In the genomic region with DNA sequence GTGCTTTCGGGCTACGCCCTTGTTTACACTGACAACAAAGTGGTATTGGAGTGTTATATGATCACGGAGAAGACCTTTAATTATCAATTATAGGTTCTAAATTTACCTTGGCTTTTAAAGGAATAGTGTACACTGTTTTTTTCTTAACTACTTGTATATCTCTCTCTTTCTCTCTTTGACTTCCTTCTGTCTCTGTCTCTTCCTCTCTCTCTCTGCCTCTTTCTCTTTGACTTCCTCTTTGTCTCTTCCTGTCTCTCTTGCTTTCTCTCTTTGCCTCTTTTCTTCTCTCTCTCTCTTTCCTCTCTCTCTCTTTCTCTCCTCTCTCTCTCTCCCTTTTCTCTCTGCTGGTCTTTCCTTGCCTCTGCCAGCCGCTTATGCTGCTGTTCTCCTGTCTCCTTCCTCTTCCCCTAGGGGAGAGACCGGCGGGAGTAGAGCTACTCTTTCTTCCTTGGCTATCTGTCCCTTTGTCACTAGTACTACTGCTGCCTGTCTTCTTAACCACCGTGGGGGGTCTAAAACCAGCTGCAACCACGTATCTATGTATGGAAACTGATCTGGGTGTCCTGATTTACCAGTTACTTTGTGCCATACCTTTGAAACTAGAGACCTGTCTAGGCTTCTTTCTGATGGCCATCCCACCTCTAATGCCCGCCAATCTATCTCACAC, we compare ENCODE assay signal across 1 cellular context.
TF ChIP-seq lines count a peak whose summit lies in the region.

No MANE protein-coding gene starts in this region.

TF ChIP-seq in K562, 482 proteins besides CTCF, POLR2A, EP300 and RAD21 (continued from another document and continues in another):
- TF ChIP-seq, protein P1, sequence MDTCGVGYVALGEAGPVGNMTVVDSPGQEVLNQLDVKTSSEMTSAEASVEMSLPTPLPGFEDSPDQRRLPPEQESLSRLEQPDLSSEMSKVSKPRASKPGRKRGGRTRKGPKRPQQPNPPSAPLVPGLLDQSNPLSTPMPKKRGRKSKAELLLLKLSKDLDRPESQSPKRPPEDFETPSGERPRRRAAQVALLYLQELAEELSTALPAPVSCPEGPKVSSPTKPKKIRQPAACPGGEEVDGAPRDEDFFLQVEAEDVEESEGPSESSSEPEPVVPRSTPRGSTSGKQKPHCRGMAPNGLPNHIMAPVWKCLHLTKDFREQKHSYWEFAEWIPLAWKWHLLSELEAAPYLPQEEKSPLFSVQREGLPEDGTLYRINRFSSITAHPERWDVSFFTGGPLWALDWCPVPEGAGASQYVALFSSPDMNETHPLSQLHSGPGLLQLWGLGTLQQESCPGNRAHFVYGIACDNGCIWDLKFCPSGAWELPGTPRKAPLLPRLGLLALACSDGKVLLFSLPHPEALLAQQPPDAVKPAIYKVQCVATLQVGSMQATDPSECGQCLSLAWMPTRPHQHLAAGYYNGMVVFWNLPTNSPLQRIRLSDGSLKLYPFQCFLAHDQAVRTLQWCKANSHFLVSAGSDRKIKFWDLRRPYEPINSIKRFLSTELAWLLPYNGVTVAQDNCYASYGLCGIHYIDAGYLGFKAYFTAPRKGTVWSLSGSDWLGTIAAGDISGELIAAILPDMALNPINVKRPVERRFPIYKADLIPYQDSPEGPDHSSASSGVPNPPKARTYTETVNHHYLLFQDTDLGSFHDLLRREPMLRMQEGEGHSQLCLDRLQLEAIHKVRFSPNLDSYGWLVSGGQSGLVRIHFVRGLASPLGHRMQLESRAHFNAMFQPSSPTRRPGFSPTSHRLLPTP (IDR thresholded peaks at IDR 0.05; ENCODE audit: borderline replicate concordance, extremely low read depth, insufficient read length): no peak
- TF ChIP-seq, protein P2, sequence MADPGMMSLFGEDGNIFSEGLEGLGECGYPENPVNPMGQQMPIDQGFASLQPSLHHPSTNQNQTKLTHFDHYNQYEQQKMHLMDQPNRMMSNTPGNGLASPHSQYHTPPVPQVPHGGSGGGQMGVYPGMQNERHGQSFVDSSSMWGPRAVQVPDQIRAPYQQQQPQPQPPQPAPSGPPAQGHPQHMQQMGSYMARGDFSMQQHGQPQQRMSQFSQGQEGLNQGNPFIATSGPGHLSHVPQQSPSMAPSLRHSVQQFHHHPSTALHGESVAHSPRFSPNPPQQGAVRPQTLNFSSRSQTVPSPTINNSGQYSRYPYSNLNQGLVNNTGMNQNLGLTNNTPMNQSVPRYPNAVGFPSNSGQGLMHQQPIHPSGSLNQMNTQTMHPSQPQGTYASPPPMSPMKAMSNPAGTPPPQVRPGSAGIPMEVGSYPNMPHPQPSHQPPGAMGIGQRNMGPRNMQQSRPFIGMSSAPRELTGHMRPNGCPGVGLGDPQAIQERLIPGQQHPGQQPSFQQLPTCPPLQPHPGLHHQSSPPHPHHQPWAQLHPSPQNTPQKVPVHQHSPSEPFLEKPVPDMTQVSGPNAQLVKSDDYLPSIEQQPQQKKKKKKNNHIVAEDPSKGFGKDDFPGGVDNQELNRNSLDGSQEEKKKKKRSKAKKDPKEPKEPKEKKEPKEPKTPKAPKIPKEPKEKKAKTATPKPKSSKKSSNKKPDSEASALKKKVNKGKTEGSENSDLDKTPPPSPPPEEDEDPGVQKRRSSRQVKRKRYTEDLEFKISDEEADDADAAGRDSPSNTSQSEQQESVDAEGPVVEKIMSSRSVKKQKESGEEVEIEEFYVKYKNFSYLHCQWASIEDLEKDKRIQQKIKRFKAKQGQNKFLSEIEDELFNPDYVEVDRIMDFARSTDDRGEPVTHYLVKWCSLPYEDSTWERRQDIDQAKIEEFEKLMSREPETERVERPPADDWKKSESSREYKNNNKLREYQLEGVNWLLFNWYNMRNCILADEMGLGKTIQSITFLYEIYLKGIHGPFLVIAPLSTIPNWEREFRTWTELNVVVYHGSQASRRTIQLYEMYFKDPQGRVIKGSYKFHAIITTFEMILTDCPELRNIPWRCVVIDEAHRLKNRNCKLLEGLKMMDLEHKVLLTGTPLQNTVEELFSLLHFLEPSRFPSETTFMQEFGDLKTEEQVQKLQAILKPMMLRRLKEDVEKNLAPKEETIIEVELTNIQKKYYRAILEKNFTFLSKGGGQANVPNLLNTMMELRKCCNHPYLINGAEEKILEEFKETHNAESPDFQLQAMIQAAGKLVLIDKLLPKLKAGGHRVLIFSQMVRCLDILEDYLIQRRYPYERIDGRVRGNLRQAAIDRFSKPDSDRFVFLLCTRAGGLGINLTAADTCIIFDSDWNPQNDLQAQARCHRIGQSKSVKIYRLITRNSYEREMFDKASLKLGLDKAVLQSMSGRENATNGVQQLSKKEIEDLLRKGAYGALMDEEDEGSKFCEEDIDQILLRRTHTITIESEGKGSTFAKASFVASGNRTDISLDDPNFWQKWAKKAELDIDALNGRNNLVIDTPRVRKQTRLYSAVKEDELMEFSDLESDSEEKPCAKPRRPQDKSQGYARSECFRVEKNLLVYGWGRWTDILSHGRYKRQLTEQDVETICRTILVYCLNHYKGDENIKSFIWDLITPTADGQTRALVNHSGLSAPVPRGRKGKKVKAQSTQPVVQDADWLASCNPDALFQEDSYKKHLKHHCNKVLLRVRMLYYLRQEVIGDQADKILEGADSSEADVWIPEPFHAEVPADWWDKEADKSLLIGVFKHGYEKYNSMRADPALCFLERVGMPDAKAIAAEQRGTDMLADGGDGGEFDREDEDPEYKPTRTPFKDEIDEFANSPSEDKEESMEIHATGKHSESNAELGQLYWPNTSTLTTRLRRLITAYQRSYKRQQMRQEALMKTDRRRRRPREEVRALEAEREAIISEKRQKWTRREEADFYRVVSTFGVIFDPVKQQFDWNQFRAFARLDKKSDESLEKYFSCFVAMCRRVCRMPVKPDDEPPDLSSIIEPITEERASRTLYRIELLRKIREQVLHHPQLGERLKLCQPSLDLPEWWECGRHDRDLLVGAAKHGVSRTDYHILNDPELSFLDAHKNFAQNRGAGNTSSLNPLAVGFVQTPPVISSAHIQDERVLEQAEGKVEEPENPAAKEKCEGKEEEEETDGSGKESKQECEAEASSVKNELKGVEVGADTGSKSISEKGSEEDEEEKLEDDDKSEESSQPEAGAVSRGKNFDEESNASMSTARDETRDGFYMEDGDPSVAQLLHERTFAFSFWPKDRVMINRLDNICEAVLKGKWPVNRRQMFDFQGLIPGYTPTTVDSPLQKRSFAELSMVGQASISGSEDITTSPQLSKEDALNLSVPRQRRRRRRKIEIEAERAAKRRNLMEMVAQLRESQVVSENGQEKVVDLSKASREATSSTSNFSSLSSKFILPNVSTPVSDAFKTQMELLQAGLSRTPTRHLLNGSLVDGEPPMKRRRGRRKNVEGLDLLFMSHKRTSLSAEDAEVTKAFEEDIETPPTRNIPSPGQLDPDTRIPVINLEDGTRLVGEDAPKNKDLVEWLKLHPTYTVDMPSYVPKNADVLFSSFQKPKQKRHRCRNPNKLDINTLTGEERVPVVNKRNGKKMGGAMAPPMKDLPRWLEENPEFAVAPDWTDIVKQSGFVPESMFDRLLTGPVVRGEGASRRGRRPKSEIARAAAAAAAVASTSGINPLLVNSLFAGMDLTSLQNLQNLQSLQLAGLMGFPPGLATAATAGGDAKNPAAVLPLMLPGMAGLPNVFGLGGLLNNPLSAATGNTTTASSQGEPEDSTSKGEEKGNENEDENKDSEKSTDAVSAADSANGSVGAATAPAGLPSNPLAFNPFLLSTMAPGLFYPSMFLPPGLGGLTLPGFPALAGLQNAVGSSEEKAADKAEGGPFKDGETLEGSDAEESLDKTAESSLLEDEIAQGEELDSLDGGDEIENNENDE (IDR thresholded peaks at IDR 0.05; ENCODE audit: low read depth, low read length): no peak
- no peak for TF ChIP-seq POU5F1 (IDR thresholded peaks at IDR 0.05; ENCODE audit: borderline replicate concordance, low read depth, low read length, partially characterized antibody)
- no peak for TF ChIP-seq CBX1 (IDR thresholded peaks at IDR 0.05; ENCODE audit: low read depth)
- no peak for TF ChIP-seq SAP30 (IDR thresholded peaks at IDR 0.05; ENCODE audit: borderline replicate concordance, insufficient read depth, low read depth, low read length, poor library complexity, severe bottlenecking)
- TF ChIP-seq ZSCAN29 (IDR thresholded peaks at IDR 0.05): no peak
- TF ChIP-seq ZNF707 (CRISPR knock-in tag; conservative IDR thresholded peaks at IDR 0.05): no peak
- no peak for TF ChIP-seq SRSF7 (optimal IDR thresholded peaks at IDR 0.05; ENCODE audit: low read depth, low read length)
- TF ChIP-seq FOXP1 (CRISPR knock-in tag; IDR thresholded peaks at IDR 0.05): no peak
- no peak for TF ChIP-seq POLR2AphosphoS2 (IDR thresholded peaks at IDR 0.05; ENCODE audit: low read length)
- TF ChIP-seq NFE2 (IDR thresholded peaks at IDR 0.05; ENCODE audit: low read depth): no peak
- no peak for TF ChIP-seq ZNF133 (CRISPR knock-in tag; IDR thresholded peaks at IDR 0.05)
- no peak for TF ChIP-seq ILF3 (IDR thresholded peaks at IDR 0.05; ENCODE audit: borderline replicate concordance)
- TF ChIP-seq JUND (IDR thresholded peaks at IDR 0.05; ENCODE audit: borderline replicate concordance, low read depth, low read length): no peak
- no peak for TF ChIP-seq JUND (tag; IDR thresholded peaks at IDR 0.05; ENCODE audit: borderline replicate concordance, low read depth, low read length)
- no peak for TF ChIP-seq MYNN (IDR thresholded peaks at IDR 0.05)
- no peak for TF ChIP-seq MYNN (CRISPR knock-in tag; IDR thresholded peaks at IDR 0.05)
- no peak for TF ChIP-seq CBFA2T3 (IDR thresholded peaks at IDR 0.05)
- TF ChIP-seq, protein P3, sequence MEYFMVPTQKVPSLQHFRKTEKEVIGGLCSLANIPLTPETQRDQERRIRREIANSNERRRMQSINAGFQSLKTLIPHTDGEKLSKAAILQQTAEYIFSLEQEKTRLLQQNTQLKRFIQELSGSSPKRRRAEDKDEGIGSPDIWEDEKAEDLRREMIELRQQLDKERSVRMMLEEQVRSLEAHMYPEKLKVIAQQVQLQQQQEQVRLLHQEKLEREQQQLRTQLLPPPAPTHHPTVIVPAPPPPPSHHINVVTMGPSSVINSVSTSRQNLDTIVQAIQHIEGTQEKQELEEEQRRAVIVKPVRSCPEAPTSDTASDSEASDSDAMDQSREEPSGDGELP (CRISPR knock-in tag; IDR thresholded peaks at IDR 0.05; ENCODE audit: borderline replicate concordance): no peak
- no peak for TF ChIP-seq ZNF408 (CRISPR knock-in tag; IDR thresholded peaks at IDR 0.05; ENCODE audit: low read depth)
- TF ChIP-seq KDM5B (IDR thresholded peaks at IDR 0.05; ENCODE audit: insufficient replicate concordance, low read depth, low read length): no peak
- no peak for TF ChIP-seq ELF1 (tag; IDR thresholded peaks at IDR 0.05)
- no peak for TF ChIP-seq CHCHD3 (CRISPR knock-in tag; IDR thresholded peaks at IDR 0.05)
- no peak for TF ChIP-seq RBM34 (IDR thresholded peaks at IDR 0.05; ENCODE audit: borderline replicate concordance, insufficient read depth, low read length)
- TF ChIP-seq, protein P4, sequence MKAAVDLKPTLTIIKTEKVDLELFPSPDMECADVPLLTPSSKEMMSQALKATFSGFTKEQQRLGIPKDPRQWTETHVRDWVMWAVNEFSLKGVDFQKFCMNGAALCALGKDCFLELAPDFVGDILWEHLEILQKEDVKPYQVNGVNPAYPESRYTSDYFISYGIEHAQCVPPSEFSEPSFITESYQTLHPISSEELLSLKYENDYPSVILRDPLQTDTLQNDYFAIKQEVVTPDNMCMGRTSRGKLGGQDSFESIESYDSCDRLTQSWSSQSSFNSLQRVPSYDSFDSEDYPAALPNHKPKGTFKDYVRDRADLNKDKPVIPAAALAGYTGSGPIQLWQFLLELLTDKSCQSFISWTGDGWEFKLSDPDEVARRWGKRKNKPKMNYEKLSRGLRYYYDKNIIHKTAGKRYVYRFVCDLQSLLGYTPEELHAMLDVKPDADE (conservative IDR thresholded peaks at IDR 0.05; ENCODE audit: control insufficient read depth, low read depth, low read length): no peak
- TF ChIP-seq NR4A1 (CRISPR knock-in tag; IDR thresholded peaks at IDR 0.05): no peak
- no peak for TF ChIP-seq NR4A1 (tag; IDR thresholded peaks at IDR 0.05)
- no peak for TF ChIP-seq ZNF444 (CRISPR knock-in tag; IDR thresholded peaks at IDR 0.05)
- TF ChIP-seq ZNF584 (CRISPR knock-in tag; IDR thresholded peaks at IDR 0.05; ENCODE audit: low read depth): no peak
- TF ChIP-seq, protein P5, sequence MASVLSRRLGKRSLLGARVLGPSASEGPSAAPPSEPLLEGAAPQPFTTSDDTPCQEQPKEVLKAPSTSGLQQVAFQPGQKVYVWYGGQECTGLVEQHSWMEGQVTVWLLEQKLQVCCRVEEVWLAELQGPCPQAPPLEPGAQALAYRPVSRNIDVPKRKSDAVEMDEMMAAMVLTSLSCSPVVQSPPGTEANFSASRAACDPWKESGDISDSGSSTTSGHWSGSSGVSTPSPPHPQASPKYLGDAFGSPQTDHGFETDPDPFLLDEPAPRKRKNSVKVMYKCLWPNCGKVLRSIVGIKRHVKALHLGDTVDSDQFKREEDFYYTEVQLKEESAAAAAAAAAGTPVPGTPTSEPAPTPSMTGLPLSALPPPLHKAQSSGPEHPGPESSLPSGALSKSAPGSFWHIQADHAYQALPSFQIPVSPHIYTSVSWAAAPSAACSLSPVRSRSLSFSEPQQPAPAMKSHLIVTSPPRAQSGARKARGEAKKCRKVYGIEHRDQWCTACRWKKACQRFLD (CRISPR knock-in tag; IDR thresholded peaks at IDR 0.05): no peak
- TF ChIP-seq ZNF184 (CRISPR knock-in tag; IDR thresholded peaks at IDR 0.05): no peak
- TF ChIP-seq BCOR (IDR thresholded peaks at IDR 0.05): peak; percentile 71
- TF ChIP-seq CHD4 (IDR thresholded peaks at IDR 0.05; ENCODE audit: insufficient read depth, insufficient replicate concordance, low read depth, low read length, poor library complexity, severe bottlenecking): no peak
- TF ChIP-seq MAFK (IDR thresholded peaks at IDR 0.05; ENCODE audit: low read length): no peak
- TF ChIP-seq ZNF583 (CRISPR knock-in tag; IDR thresholded peaks at IDR 0.05): no peak
- TF ChIP-seq SRSF9 (IDR thresholded peaks at IDR 0.05; ENCODE audit: borderline replicate concordance, low read depth, low read length): no peak
- TF ChIP-seq COPS2 (conservative IDR thresholded peaks at IDR 0.05): no peak
- TF ChIP-seq, protein P6, sequence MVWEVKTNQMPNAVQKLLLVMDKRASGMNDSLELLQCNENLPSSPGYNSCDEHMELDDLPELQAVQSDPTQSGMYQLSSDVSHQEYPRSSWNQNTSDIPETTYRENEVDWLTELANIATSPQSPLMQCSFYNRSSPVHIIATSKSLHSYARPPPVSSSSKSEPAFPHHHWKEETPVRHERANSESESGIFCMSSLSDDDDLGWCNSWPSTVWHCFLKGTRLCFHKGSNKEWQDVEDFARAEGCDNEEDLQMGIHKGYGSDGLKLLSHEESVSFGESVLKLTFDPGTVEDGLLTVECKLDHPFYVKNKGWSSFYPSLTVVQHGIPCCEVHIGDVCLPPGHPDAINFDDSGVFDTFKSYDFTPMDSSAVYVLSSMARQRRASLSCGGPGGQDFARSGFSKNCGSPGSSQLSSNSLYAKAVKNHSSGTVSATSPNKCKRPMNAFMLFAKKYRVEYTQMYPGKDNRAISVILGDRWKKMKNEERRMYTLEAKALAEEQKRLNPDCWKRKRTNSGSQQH (CRISPR knock-in tag; IDR thresholded peaks at IDR 0.05): peak; percentile 96
- TF ChIP-seq, protein P7, sequence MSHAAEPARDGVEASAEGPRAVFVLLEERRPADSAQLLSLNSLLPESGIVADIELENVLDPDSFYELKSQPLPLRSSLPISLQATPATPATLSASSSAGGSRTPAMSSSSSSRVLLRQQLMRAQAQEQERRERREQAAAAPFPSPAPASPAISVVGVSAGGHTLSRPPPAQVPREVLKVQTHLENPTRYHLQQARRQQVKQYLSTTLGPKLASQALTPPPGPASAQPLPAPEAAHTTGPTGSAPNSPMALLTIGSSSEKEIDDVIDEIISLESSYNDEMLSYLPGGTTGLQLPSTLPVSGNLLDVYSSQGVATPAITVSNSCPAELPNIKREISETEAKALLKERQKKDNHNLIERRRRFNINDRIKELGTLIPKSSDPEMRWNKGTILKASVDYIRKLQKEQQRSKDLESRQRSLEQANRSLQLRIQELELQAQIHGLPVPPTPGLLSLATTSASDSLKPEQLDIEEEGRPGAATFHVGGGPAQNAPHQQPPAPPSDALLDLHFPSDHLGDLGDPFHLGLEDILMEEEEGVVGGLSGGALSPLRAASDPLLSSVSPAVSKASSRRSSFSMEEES (CRISPR knock-in tag; IDR thresholded peaks at IDR 0.05): no peak
